In the genomic region with DNA sequence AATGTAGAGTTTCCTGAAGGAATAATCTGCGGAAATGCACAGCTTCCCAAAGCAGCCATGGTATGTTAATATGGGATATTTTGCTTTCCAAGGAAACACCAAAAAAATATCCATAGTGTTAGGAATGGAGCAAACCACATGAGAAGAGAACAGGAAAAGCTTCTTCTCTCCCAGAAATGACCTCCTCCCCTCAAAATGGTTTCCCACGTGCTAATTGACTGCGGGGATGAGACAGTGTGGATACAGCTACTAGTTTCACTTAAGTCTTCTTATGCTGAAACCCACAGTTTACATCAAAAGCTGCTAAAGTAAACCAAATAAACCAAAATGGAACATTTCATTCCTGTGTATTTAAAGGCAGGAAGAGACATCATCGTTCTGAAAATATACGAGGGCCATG, we compare ENCODE assay signal across 10 cellular contexts.
DNase-seq lines count a peak whose midpoint lies in the region; ATAC-seq and TF ChIP-seq lines count a peak whose summit lies in the region.
"Had no signal": no experiment of that assay in that cellular context is flagged by ENCODE, and none has a peak within 500 bp of the region (broad histone marks: within the 10 kb centered on the region; RNA-seq: fewer than 3 reads in every experiment).

No MANE protein-coding gene starts in this region.

- peaks cover 0 to 1% (median 0%) of the 10 kb centered on the region in 7 donors for H3K9me3 Mint-ChIP-seq in CD4-positive, CD25-positive, alpha-beta regulatory T cell
- H3K9me3 Mint-ChIP-seq in naive thymus-derived CD8-positive, alpha-beta T cell = no peaks in the 10 kb centered on the region

- H3K9me2 ChIP-seq in MM.1S (replicated peaks; ENCODE audit: insufficient read depth, low read length) = no peaks in the 10 kb centered on the region

- no peaks in the 10 kb centered on the region for H3F3A ChIP-seq in MM.1S (ENCODE audit: insufficient read depth, low read length)

- peaks cover 47 to 99% (median 83%) of the 10 kb centered on the region in 4 donors for H3K4me1 Mint-ChIP-seq in CD4-positive, CD25-positive, alpha-beta regulatory T cell
- peaks cover 53 to 94% (median 92%) of the 10 kb centered on the region in 4 donors for H3K4me1 Mint-ChIP-seq in naive thymus-derived CD8-positive, alpha-beta T cell

- no peak overlapping the region for H2AFZ ChIP-seq in MM.1S (ENCODE audit: low read length)

- peaks cover 13% of the 10 kb centered on the region for H3K36me3 ChIP-seq in CD4-positive, CD25-positive, alpha-beta regulatory T cell (ENCODE audit: control insufficient read depth, insufficient read depth, low read length)
- no peaks in the 10 kb centered on the region for H3K36me3 ChIP-seq in MM.1S (replicated peaks; ENCODE audit: insufficient read depth, low read length)

- peaks cover 67% of the 10 kb centered on the region for H3K4me1 ChIP-seq in CD4-positive, CD25-positive, alpha-beta regulatory T cell (ENCODE audit: control insufficient read depth, insufficient read depth, low read length, poor library complexity, severe bottlenecking)
- peaks cover 19% of the 10 kb centered on the region for H3K4me1 ChIP-seq in MM.1S (ENCODE audit: low read length)

- peak overlapping the region; percentile 72 for H3K4me3 ChIP-seq in CD4-positive, CD25-positive, alpha-beta regulatory T cell (ENCODE audit: low read depth, low read length)
- H3K4me3 ChIP-seq in MM.1S (ENCODE audit: low read length) = no peak overlapping the region

- peak overlapping the region; percentile 83 for H3K27ac ChIP-seq in CD4-positive, CD25-positive, alpha-beta regulatory T cell (ENCODE audit: insufficient read depth, low read length, poor library complexity, severe bottlenecking)
- no peak overlapping the region for H3K27ac ChIP-seq in MM.1S (ENCODE audit: low read length)
- peak overlapping the region; percentile 73 for H3K27ac ChIP-seq in cingulate gyrus (ENCODE audit: low read depth, low read length)

- H3K27me3 Mint-ChIP-seq in CD4-positive, CD25-positive, alpha-beta regulatory T cell = no peaks in the 10 kb centered on the region
- H3K27me3 Mint-ChIP-seq in naive thymus-derived CD8-positive, alpha-beta T cell = no peaks in the 10 kb centered on the region

- no peaks in the 10 kb centered on the region for H3K27me3 ChIP-seq in CD4-positive, CD25-positive, alpha-beta regulatory T cell (ENCODE audit: control insufficient read depth, insufficient read depth, low read length)
- H3K27me3 ChIP-seq in MM.1S (replicated peaks; ENCODE audit: insufficient read depth, low read length) = no peaks in the 10 kb centered on the region

- H4K20me1 ChIP-seq in MM.1S (ENCODE audit: insufficient read depth, low read length) = no peaks in the 10 kb centered on the region

- H3K9me3 ChIP-seq in CD4-positive, CD25-positive, alpha-beta regulatory T cell (ENCODE audit: control insufficient read depth in 2 of 2, low read length in 2 of 2) = no peaks in the 10 kb centered on the region
- no peaks in the 10 kb centered on the region for H3K9me3 ChIP-seq in MM.1S (replicated peaks; ENCODE audit: insufficient read depth, low read length)

- TF ChIP-seq CTCF in MM.1S (IDR thresholded peaks at IDR 0.05; ENCODE audit: low read length) = no peak

- peaks cover 31% of the 10 kb centered on the region for H3K36me3 Mint-ChIP-seq in CD4-positive, CD25-positive, alpha-beta regulatory T cell
- H3K36me3 Mint-ChIP-seq in naive thymus-derived CD8-positive, alpha-beta T cell = peaks cover 0 to 32% (median 7%) of the 10 kb centered on the region in 3 donors

- H3K4me2 ChIP-seq in MM.1S (ENCODE audit: low read depth, low read length) = peak overlapping the region; percentile 26; the same call in 1 of the 2 replicates

- POLR2A ChIA-PET in naive thymus-derived CD8-positive, alpha-beta T cell (lab: Charles Lee) = interaction anchor here (1.3 to 1.7 kb wide), 3 partner anchors 22 to 78 kb away, joined by 4 to 5 read pairs (median 5); no protein-coding TSS in a partner anchor

- DNase-seq in CD4-positive, CD25-positive, alpha-beta regulatory T cell = no peak
- no peak for DNase-seq in MM.1S
- DNase-seq in naive thymus-derived CD8-positive, alpha-beta T cell = peak in 3 of 10 donors; percentile 45 to 53 (median 47)
- DNase-seq in NCI-H2171 (lab: John Stamatoyannopoulos, UW) = no peak
- DNase-seq in NOMO-1 treated with dmso at 0.1 percent for 144 hours (lab: John Stamatoyannopoulos, UW; ENCODE audit: unreplicated experiment) = no peak
- DNase-seq in activated gamma-delta T cell treated with Interleukin-2 at 50 U/mL for 16 hours = no peak
- DNase-seq in SW 1271 (lab: John Stamatoyannopoulos, UW) = no peak
- DNase-seq: NCI-H1930, PC-3 had no signal

- peak overlapping the region in 3 of 4 donors; percentile 51 to 76 (median 71) for H3K4me3 Mint-ChIP-seq in CD4-positive, CD25-positive, alpha-beta regulatory T cell
- peak overlapping the region; percentile 32 to 77 (median 60) for H3K4me3 Mint-ChIP-seq in naive thymus-derived CD8-positive, alpha-beta T cell

- H3K27ac Mint-ChIP-seq in CD4-positive, CD25-positive, alpha-beta regulatory T cell = peak overlapping the region; percentile 89 to 96 (median 92)
- H3K27ac Mint-ChIP-seq in naive thymus-derived CD8-positive, alpha-beta T cell = peak overlapping the region; percentile 84 to 96 (median 93)

- no peaks in the 10 kb centered on the region for H3K79me2 ChIP-seq in MM.1S (ENCODE audit: low read length)

- ATAC-seq in CD4-positive, CD25-positive, alpha-beta regulatory T cell (ENCODE audit: low read depth in 2 of 2) = no peak
- peak; percentile 39 to 49 for ATAC-seq in naive thymus-derived CD8-positive, alpha-beta T cell
- ATAC-seq: PC-3 had no signal

- no peak overlapping the region for H3K9ac ChIP-seq in MM.1S (ENCODE audit: low read length)

Comparison
In these comparisons a context has a peak if more than half of its experiments do, and no peak if none do; other contexts are left out.
1. ATAC-seq: peak in naive thymus-derived CD8-positive, alpha-beta T cell (2 of 2); none in CD4-positive, CD25-positive, alpha-beta regulatory T cell (0 of 2).